ENCODE assay signal across 29 cellular contexts in the genomic region with DNA sequence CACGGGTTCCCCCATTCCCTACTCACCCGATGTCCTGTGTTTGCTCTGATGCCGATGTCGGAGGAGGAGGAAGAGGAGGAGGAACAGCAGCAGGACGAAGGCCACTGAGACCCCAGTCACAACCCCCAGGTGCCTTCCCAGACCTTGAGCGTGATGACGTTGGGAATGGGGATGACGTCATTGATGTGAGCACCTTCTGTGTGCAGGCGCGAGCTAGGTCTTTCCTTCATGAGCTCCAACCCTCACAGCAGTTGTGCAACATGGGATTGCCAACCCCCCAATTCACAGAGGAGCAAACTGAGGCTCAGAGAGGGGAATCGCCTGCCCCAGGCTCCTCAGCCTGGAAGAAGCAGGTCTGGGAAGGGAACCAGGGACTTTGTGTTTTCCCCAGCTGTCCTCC. TPM values are rescaled to one million over a fixed set of nuclear protein-coding genes. Genes with fewer than 3 reads are reported as not detected.
"Had no signal": no experiment of that assay in that cellular context is flagged by ENCODE, and none has a peak within 500 bp of the region (broad histone marks: within the 10 kb centered on the region; RNA-seq: fewer than 3 reads in every experiment).

No MANE protein-coding gene starts in this region.

- H3K9me3 ChIP-seq: breast epithelium, SJCRH30, SK-N-SH had no signal

- DNase-seq: activated CD4-positive, alpha-beta memory T cell treated with anti-CD3 and anti-CD28 coated beads for 36 hours; activated CD4-positive, alpha-beta T cell treated with anti-CD3 and anti-CD28 coated beads, Interleukin-2, amount 10 ng/mL, durations not matched to agents 7 days and 5 days; activated CD4-positive, CD25-positive, alpha-beta regulatory T cell; activated CD8-positive, alpha-beta memory T cell treated with anti-CD3 and anti-CD28 coated beads for 24 hours; activated gamma-delta T cell; activated naive CD4-positive, alpha-beta T cell treated with anti-CD3 and anti-CD28 coated beads for 36 hours; activated naive CD8-positive, alpha-beta T cell treated with anti-CD3 and anti-CD28 coated beads for 36 hours; activated T-cell treated with anti-CD3 and anti-CD28 coated beads, Interleukin-2, amount 50 U/mL, for 48 hours; Karpas-422; MM.1S; NCI-H1105; NCI-H1436 treated with DMSO at 0.1 percent for 48 hours; NCI-H1930; NCI-H2107; NCI-H2171 treated with DMSO at 0.1 percent for 48 hours; NCI-H226; NCI-H510A; NCI-H526 treated with DMSO at 0.1 percent for 48 hours; NK-92 treated with Interleukin-12 subunit alpha and Interleukin-12 subunit beta, amount 100 ng/mL, for 24 hours; OCI-M1; RPMI8226; SJCRH30; SK-N-SH; T-helper 1 cell had no signal

- ATAC-seq: activated T-helper 17 cell treated with anti-CD3 and anti-CD28 coated beads, Interleukin-2, amount 50 U/mL, for 72 hours; Right ventricle myocardium inferior had no signal

- H3K4me3 ChIP-seq: breast epithelium, SJCRH30 had no signal

- H3K9ac ChIP-seq: SK-N-SH had no signal

- H3K27ac ChIP-seq: breast epithelium, SJCRH30, VCaP had no signal

- H3K4me1 ChIP-seq: breast epithelium, SJCRH30 had no signal

- H3K4me2 ChIP-seq: SK-N-SH had no signal

- H3K36me3 ChIP-seq: breast epithelium, SJCRH30 had no signal

RNA-seq across cellular contexts. Expression of a gene that starts 4.2 kb away (rescaled TPM):
- total RNA-seq: activated CD4-positive, alpha-beta memory T cell treated with anti-CD3 and anti-CD28 coated beads for 36 hours; activated CD4-positive, alpha-beta T cell treated with anti-CD3 and anti-CD28 coated beads, Interleukin-2, amount 10 ng/mL, durations not matched to agents 7 days and 5 days; activated naive CD4-positive, alpha-beta T cell treated with anti-CD3 and anti-CD28 coated beads for 36 hours; activated naive CD8-positive, alpha-beta T cell treated with anti-CD3 and anti-CD28 coated beads for 36 hours; activated T-helper 17 cell treated with anti-CD3 and anti-CD28 coated beads, Interleukin-2, amount 50 U/mL, for 72 hours; T-helper 2 cell treated with Interferon-gamma antibody and Interleukin-4, amounts not matched to agents 100 ng/mL and 5 ng/mL, for 36 hours had no signal
- polyA plus RNA-seq: SK-N-SH had no signal

RNA-seq across cellular contexts. Expression of a gene that starts 10.3 kb away (rescaled TPM):
- total RNA-seq: activated naive CD4-positive, alpha-beta T cell treated with anti-CD3 and anti-CD28 coated beads for 36 hours; activated naive CD8-positive, alpha-beta T cell treated with anti-CD3 and anti-CD28 coated beads for 36 hours; SJCRH30 had no signal
- polyA plus RNA-seq: SK-N-SH had no signal

RNA-seq across cellular contexts. Expression of a gene that starts 28.1 kb away (rescaled TPM):
- total RNA-seq: activated CD4-positive, alpha-beta memory T cell treated with anti-CD3 and anti-CD28 coated beads for 36 hours; activated CD4-positive, alpha-beta T cell treated with anti-CD3 and anti-CD28 coated beads, Interleukin-2, amount 10 ng/mL, durations not matched to agents 7 days and 5 days; activated naive CD4-positive, alpha-beta T cell treated with anti-CD3 and anti-CD28 coated beads for 36 hours; activated naive CD8-positive, alpha-beta T cell treated with anti-CD3 and anti-CD28 coated beads for 36 hours; activated T-helper 17 cell treated with anti-CD3 and anti-CD28 coated beads, Interleukin-2, amount 50 U/mL, for 72 hours; SJCRH30; T-helper 2 cell treated with Interferon-gamma antibody and Interleukin-4, amounts not matched to agents 100 ng/mL and 5 ng/mL, for 36 hours had no signal
- polyA plus RNA-seq: SK-N-SH had no signal

RNA-seq across cellular contexts. Expression of a gene that starts 30.0 kb away (rescaled TPM):
- total RNA-seq: activated naive CD4-positive, alpha-beta T cell treated with anti-CD3 and anti-CD28 coated beads for 36 hours; activated naive CD8-positive, alpha-beta T cell treated with anti-CD3 and anti-CD28 coated beads for 36 hours had no signal
- polyA plus RNA-seq: SK-N-SH had no signal
